Comparison of ENCODE assay signal across 20 cellular contexts in genomic region chr6:54970337-54970736, GRCh38.
"Had no signal": no experiment of that assay in that cellular context is flagged by ENCODE, and none has a peak within 500 bp of the region (broad histone marks: within the 10 kb centered on the region; RNA-seq: fewer than 3 reads in every experiment).

No MANE protein-coding gene starts in this region.

- H3K4me1 Mint-ChIP-seq: activated CD8-positive, alpha-beta memory T cell treated with anti-CD3 and anti-CD28 coated beads, Interleukin-2, amount 10 ng/mL, durations not matched to agents 7 days and 5 days; activated naive CD4-positive, alpha-beta T cell treated with anti-CD3 and anti-CD28 coated beads, Interleukin-2, amount 50 U/mL, for 24 hours; memory B cell; naive thymus-derived CD8-positive, alpha-beta T cell had no signal

- H3K4me1 ChIP-seq: adrenal gland, esophagus muscularis mucosa, transverse colon had no signal

- H3K27ac ChIP-seq: adrenal gland, esophagus muscularis mucosa, left ventricle myocardium inferior, neutrophil, transverse colon, VCaP had no signal

- DNase-seq: activated CD4-positive, alpha-beta T cell treated with anti-CD3 and anti-CD28 coated beads, Interleukin-2, amount 50 U/mL, for 48 hours; activated CD8-positive, alpha-beta memory T cell treated with anti-CD3 and anti-CD28 coated beads, Interleukin-2, amount 10 ng/mL, durations not matched to agents 7 days and 5 days; activated T-cell treated with anti-CD3 and anti-CD28 coated beads, Interleukin-2, amount 50 U/mL, for 24 hours; adrenal gland; hippocampal formation; kidney; left ventricle myocardium inferior; naive thymus-derived CD8-positive, alpha-beta T cell; posterior cingulate gyrus; stimulated activated CD4-positive, alpha-beta T cell treated with anti-CD3 and anti-CD28 coated beads, Interleukin-15, amount 100 ng/mL, for 24 hours; stimulated activated CD4-positive, alpha-beta T cell treated with anti-CD3 and anti-CD28 coated beads, Interleukin-4, amount 100 ng/mL, for 1 hour; stimulated activated naive CD4-positive, alpha-beta T cell treated with Interleukin-2 at 50 U/mL for 16 hours; substantia nigra; T1000; transverse colon had no signal

- H3K36me3 Mint-ChIP-seq: activated CD8-positive, alpha-beta memory T cell treated with anti-CD3 and anti-CD28 coated beads, Interleukin-2, amount 10 ng/mL, durations not matched to agents 7 days and 5 days; activated naive CD4-positive, alpha-beta T cell treated with anti-CD3 and anti-CD28 coated beads, Interleukin-2, amount 50 U/mL, for 24 hours; memory B cell; naive thymus-derived CD8-positive, alpha-beta T cell had no signal

- H3K27ac Mint-ChIP-seq: activated CD8-positive, alpha-beta memory T cell treated with anti-CD3 and anti-CD28 coated beads, Interleukin-2, amount 10 ng/mL, durations not matched to agents 7 days and 5 days; activated naive CD4-positive, alpha-beta T cell treated with anti-CD3 and anti-CD28 coated beads, Interleukin-2, amount 50 U/mL, for 24 hours; activated T-cell treated with anti-CD3 and anti-CD28 coated beads, Interleukin-2, amount 50 U/mL, for 24 hours; memory B cell; naive thymus-derived CD8-positive, alpha-beta T cell had no signal

- H3K36me3 ChIP-seq: adrenal gland, esophagus muscularis mucosa, left ventricle myocardium inferior, neutrophil, transverse colon had no signal

- H3K27me3 ChIP-seq: adrenal gland, esophagus muscularis mucosa, neutrophil, transverse colon had no signal

- FAIRE-seq: kidney had no signal

- H3K4me3 Mint-ChIP-seq: activated CD8-positive, alpha-beta memory T cell treated with anti-CD3 and anti-CD28 coated beads, Interleukin-2, amount 10 ng/mL, durations not matched to agents 7 days and 5 days; activated naive CD4-positive, alpha-beta T cell treated with anti-CD3 and anti-CD28 coated beads, Interleukin-2, amount 50 U/mL, for 24 hours; activated T-cell treated with anti-CD3 and anti-CD28 coated beads, Interleukin-2, amount 50 U/mL, for 24 hours; memory B cell; naive thymus-derived CD8-positive, alpha-beta T cell had no signal

- H3K4me3 ChIP-seq: adrenal gland, esophagus muscularis mucosa, left ventricle myocardium inferior, transverse colon had no signal

- H3K27me3 Mint-ChIP-seq: activated CD8-positive, alpha-beta memory T cell treated with anti-CD3 and anti-CD28 coated beads, Interleukin-2, amount 10 ng/mL, durations not matched to agents 7 days and 5 days; activated naive CD4-positive, alpha-beta T cell treated with anti-CD3 and anti-CD28 coated beads, Interleukin-2, amount 50 U/mL, for 24 hours; activated T-cell treated with anti-CD3 and anti-CD28 coated beads, Interleukin-2, amount 50 U/mL, for 24 hours; memory B cell; naive thymus-derived CD8-positive, alpha-beta T cell had no signal

- H3K9me3 ChIP-seq: adrenal gland, esophagus muscularis mucosa, left ventricle myocardium inferior, neutrophil, transverse colon had no signal
